Comparison of ENCODE assay signal across 20 cellular contexts in genomic region chr5:1549631-1550030, GRCh38.
"Had no signal": no experiment of that assay in that cellular context is flagged by ENCODE, and none has a peak within 500 bp of the region (broad histone marks: within the 10 kb centered on the region; RNA-seq: fewer than 3 reads in every experiment).

No MANE protein-coding gene starts in this region.

- H3K36me3 ChIP-seq: cardiac muscle cell, left ventricle myocardium inferior, sigmoid colon had no signal

- H3K4me1 Mint-ChIP-seq: activated CD4-positive, alpha-beta memory T cell treated with anti-CD3 and anti-CD28 coated beads, Interleukin-2, amount 10 ng/mL, durations not matched to agents 7 days and 5 days; activated naive CD8-positive, alpha-beta T cell treated with anti-CD3 and anti-CD28 coated beads, Interleukin-2, amount 10 ng/mL, durations not matched to agents 7 days and 5 days had no signal

- H3K4me3 Mint-ChIP-seq: activated CD4-positive, alpha-beta memory T cell treated with anti-CD3 and anti-CD28 coated beads, Interleukin-2, amount 10 ng/mL, durations not matched to agents 7 days and 5 days; activated CD4-positive, alpha-beta T cell treated with anti-CD3 and anti-CD28 coated beads, Interleukin-2, amount 10 ng/mL, durations not matched to agents 24 days and 14 days; activated naive CD8-positive, alpha-beta T cell treated with anti-CD3 and anti-CD28 coated beads, Interleukin-2, amount 10 ng/mL, durations not matched to agents 7 days and 5 days; activated T-cell treated with anti-CD3 and anti-CD28 coated beads, Interleukin-2, amount 50 U/mL, for 24 hours; effector memory CD8-positive, alpha-beta T cell; stimulated activated naive B cell treated with anti-CD40 and anti-IgM and Interleukin-4, amounts not matched to agents 10 μg/mL and 1 μg/mL and 100 μg/mL, for 72 hours had no signal

- H3K27ac ChIP-seq: cardiac muscle cell, left ventricle myocardium inferior, sigmoid colon had no signal

- H3K36me3 Mint-ChIP-seq: activated naive CD8-positive, alpha-beta T cell treated with anti-CD3 and anti-CD28 coated beads, Interleukin-2, amount 10 ng/mL, durations not matched to agents 7 days and 5 days had no signal

- H3K27ac Mint-ChIP-seq: activated CD4-positive, alpha-beta memory T cell treated with anti-CD3 and anti-CD28 coated beads, Interleukin-2, amount 10 ng/mL, durations not matched to agents 7 days and 5 days; activated CD4-positive, alpha-beta T cell treated with anti-CD3 and anti-CD28 coated beads, Interleukin-2, amount 10 ng/mL, durations not matched to agents 24 days and 14 days; activated naive CD8-positive, alpha-beta T cell treated with anti-CD3 and anti-CD28 coated beads, Interleukin-2, amount 10 ng/mL, durations not matched to agents 7 days and 5 days; activated T-cell treated with anti-CD3 and anti-CD28 coated beads, Interleukin-2, amount 50 U/mL, for 24 hours; activated T-helper 2 cell treated with anti-CD3 and anti-CD28 coated beads, Interferon-gamma antibody, Interleukin-2, Interleukin-4, amounts not matched to agents 10 μg/mL and 5 μg/mL and 100 μg/mL, durations not matched to agents 14 hours and 24 hours and 36 hours; effector memory CD8-positive, alpha-beta T cell; stimulated activated naive B cell treated with anti-CD40 and anti-IgM and Interleukin-4, amounts not matched to agents 10 μg/mL and 1 μg/mL and 100 μg/mL, for 72 hours had no signal

- DNase-seq: activated CD4-positive, alpha-beta T cell treated with anti-CD3 and anti-CD28 coated beads, Interleukin-2, amount 10 ng/mL, durations not matched to agents 24 days and 14 days; activated naive CD4-positive, alpha-beta T cell; activated naive CD8-positive, alpha-beta T cell treated with anti-CD3 and anti-CD28 coated beads, Interleukin-2, amount 10 ng/mL, durations not matched to agents 7 days and 5 days; activated T-cell treated with anti-CD3 and anti-CD28 coated beads, Interleukin-2, amount 50 U/mL, for 24 hours; amygdala; effector memory CD8-positive, alpha-beta T cell; foreskin melanocyte; left ventricle myocardium inferior; nucleus accumbens; stimulated activated CD4-positive, alpha-beta T cell treated with anti-CD3 and anti-CD28 coated beads, Interleukin-2, amount 100 ng/mL, for 48 hours; stimulated activated CD8-positive, alpha-beta memory T cell treated with anti-CD3 and anti-CD28 coated beads, Interleukin-4, amount 100 ng/mL, for 48 hours; stimulated activated naive B cell treated with anti-CD40 and anti-IgM and Interleukin-4, amounts not matched to agents 10 μg/mL and 1 μg/mL and 100 μg/mL, for 72 hours had no signal

- H3K27me3 ChIP-seq: cardiac muscle cell had no signal

- H3K27me3 Mint-ChIP-seq: activated CD4-positive, alpha-beta memory T cell treated with anti-CD3 and anti-CD28 coated beads, Interleukin-2, amount 10 ng/mL, durations not matched to agents 7 days and 5 days; activated CD4-positive, alpha-beta T cell treated with anti-CD3 and anti-CD28 coated beads, Interleukin-2, amount 10 ng/mL, durations not matched to agents 24 days and 14 days; activated naive CD8-positive, alpha-beta T cell treated with anti-CD3 and anti-CD28 coated beads, Interleukin-2, amount 10 ng/mL, durations not matched to agents 7 days and 5 days; activated T-cell treated with anti-CD3 and anti-CD28 coated beads, Interleukin-2, amount 50 U/mL, for 24 hours had no signal

- H3K4me2 ChIP-seq: smooth muscle cell had no signal

- H3K9me3 ChIP-seq: left ventricle myocardium inferior, sigmoid colon had no signal

- H3K4me3 ChIP-seq: cardiac muscle cell, left ventricle myocardium inferior, sigmoid colon, smooth muscle cell had no signal

- H3K4me1 ChIP-seq: sigmoid colon had no signal

- H3K9me3 Mint-ChIP-seq: activated CD4-positive, alpha-beta memory T cell treated with anti-CD3 and anti-CD28 coated beads, Interleukin-2, amount 10 ng/mL, durations not matched to agents 7 days and 5 days; activated CD4-positive, alpha-beta T cell treated with anti-CD3 and anti-CD28 coated beads, Interleukin-2, amount 10 ng/mL, durations not matched to agents 24 days and 14 days; activated naive CD8-positive, alpha-beta T cell treated with anti-CD3 and anti-CD28 coated beads, Interleukin-2, amount 10 ng/mL, durations not matched to agents 7 days and 5 days; activated T-cell treated with anti-CD3 and anti-CD28 coated beads, Interleukin-2, amount 50 U/mL, for 24 hours; activated T-helper 2 cell treated with anti-CD3 and anti-CD28 coated beads, Interferon-gamma antibody, Interleukin-2, Interleukin-4, amounts not matched to agents 10 μg/mL and 5 μg/mL and 100 μg/mL, durations not matched to agents 14 hours and 24 hours and 36 hours; effector memory CD8-positive, alpha-beta T cell had no signal

- ATAC-seq: activated CD4-positive, CD25-positive, alpha-beta regulatory T cell treated with anti-CD3 and anti-CD28 coated beads, Interleukin-2, amount 50 U/mL, for 24 hours; effector memory CD8-positive, alpha-beta T cell; esophagus mucosa; SK-N-SH treated with all-trans-retinoic acid at 6 μM for 48 hours; stimulated activated naive B cell treated with anti-CD40 and anti-IgM and Interleukin-4, amounts not matched to agents 10 μg/mL and 1 μg/mL and 100 μg/mL, for 72 hours had no signal
